18 cellular contexts compared by ENCODE assay signal in the genomic region with DNA sequence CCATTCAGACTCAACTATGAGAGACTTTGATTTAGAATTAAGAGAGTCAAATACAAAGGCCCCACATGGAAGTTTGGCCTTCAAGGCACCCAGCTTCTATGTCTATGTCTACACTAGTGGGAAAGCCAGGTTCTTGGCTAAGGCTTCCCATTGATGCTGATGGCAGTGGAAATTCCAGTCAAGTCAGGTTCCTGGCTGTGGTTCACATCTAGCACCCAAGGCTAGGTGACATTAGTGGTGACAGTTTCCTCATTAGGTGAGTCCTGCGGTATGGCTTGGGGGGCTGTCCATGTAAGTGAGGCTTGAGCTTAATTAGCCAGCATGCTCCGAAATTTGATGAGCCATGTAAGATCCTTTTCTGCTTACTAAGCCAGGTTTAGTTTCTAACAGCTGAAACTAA.
DNase-seq lines count a peak whose midpoint lies in the region; TF ChIP-seq lines count a peak whose summit lies in the region.
"Had no signal": no experiment of that assay in that cellular context is flagged by ENCODE, and none has a peak within 500 bp of the region (broad histone marks: within the 10 kb centered on the region; RNA-seq: fewer than 3 reads in every experiment).

No MANE protein-coding gene starts in this region.

- H2AFZ ChIP-seq in mammary epithelial cell (ENCODE audit: low read depth, low read length), result peak overlapping the region; percentile 18

- POLR2A ChIA-PET in MCF 10A (lab: Yijun Ruan, JAX), result no interaction called here

- 0% methylated on average over 2 of the region's 2 CpGs for WGBS in mammary epithelial cell (ENCODE audit: low coverage, missing lambda C conversion rate)

- peaks cover 13% of the 10 kb centered on the region for H3K4me1 Mint-ChIP-seq in MCF 10A (ENCODE audit: insufficient read depth, unreplicated experiment)
- H3K4me1 Mint-ChIP-seq: B cell had no signal

- CTCF ChIA-PET in MCF 10A (lab: Yijun Ruan, JAX), result interaction anchor here (0.6 kb wide), 1 partner anchor 424 kb away, joined by 4 read pairs; no protein-coding TSS in a partner anchor
- CTCF ChIA-PET in mammary epithelial cell (lab: Charles Lee; ENCODE audit: low non-redundant PET), result no interaction called here

- H3K79me2 ChIP-seq in mammary epithelial cell (ENCODE audit: insufficient read depth, low read length), result no peaks in the 10 kb centered on the region

- DNase-seq in breast epithelium (ENCODE audit: low spot score in 2 of 2) (peak in 1 of 2 donors; percentile 63), MCF 10A (ENCODE audit: unreplicated experiment) (no peak), mammary epithelial cell (no peak), NCI-H1930 (lab: John Stamatoyannopoulos, UW) (no peak), NCI-H2107 (lab: John Stamatoyannopoulos, UW) (no peak)
- DNase-seq: AML-193; Caco-2; Calu3; CD4-positive, alpha-beta T cell; CD8-positive, alpha-beta T cell; DMS79 treated with DMSO at 0.1 percent for 48 hours; GF-D8 had no signal

- BruUV-seq in MCF 10A (replicated peaks; lab: Mats Ljungman, UMichigan) (no TSS peak), mammary epithelial cell (replicated peaks; lab: Mats Ljungman, UMichigan) (no TSS peak)

- H3K4me2 ChIP-seq in mammary epithelial cell (ENCODE audit: insufficient read depth, low read depth, low read length), result peak overlapping the region; percentile 17
- H3K4me2 ChIP-seq: A549 had no signal

- H3K9me3 ChIP-seq in breast epithelium (no peaks in the 10 kb centered on the region), mammary epithelial cell (replicated peaks; ENCODE audit: insufficient read depth, low read length) (no peaks in the 10 kb centered on the region), subcutaneous abdominal adipose tissue (ENCODE audit: control insufficient read depth in 5 of 5, low read length in 5 of 5) (no peaks in the 10 kb centered on the region)
- H3K9me3 ChIP-seq: A549; BLaER1 treated with 17β-estradiol and CSF1 and Interleukin-3, amounts not matched to agents 10 nM and 100 nM; Caco-2 had no signal

- H3K27me3 ChIP-seq in breast epithelium (no peaks in the 10 kb centered on the region), mammary epithelial cell (ENCODE audit: insufficient read depth, low read length) (no peaks in the 10 kb centered on the region), subcutaneous abdominal adipose tissue (ENCODE audit: control insufficient read depth in 5 of 5, insufficient read depth in 4 of 5, low read length in 5 of 5) (no peaks in the 10 kb centered on the region)
- H3K27me3 ChIP-seq: BLaER1 treated with 17β-estradiol and CSF1 and Interleukin-3, amounts not matched to agents 10 nM and 100 nM had no signal

- no peak for TF ChIP-seq CTCF in breast epithelium (IDR thresholded peaks at IDR 0.05)
- no peak for TF ChIP-seq CTCF in MCF 10A (IDR thresholded peaks at IDR 0.05; ENCODE audit: unreplicated experiment)
- TF ChIP-seq CTCF in mammary epithelial cell (conservative IDR thresholded peaks at IDR 0.05 in 1 of 2, IDR thresholded peaks at IDR 0.05 in 1 of 2; ENCODE audit: extremely low read depth in 1 of 2, insufficient read depth in 1 of 2, low read depth in 1 of 2, low read length in 2 of 2), result no peak

- H3K9me3 Mint-ChIP-seq in MCF 10A (ENCODE audit: unreplicated experiment), result peaks cover 7% of the 10 kb centered on the region
- H3K9me3 Mint-ChIP-seq: CD8-positive, alpha-beta T cell had no signal

- in situ Hi-C loops in mammary epithelial cell (cut with MboI; ENCODE audit: low sequenced_read_pairs in 2 of 2), result no loop called here

- no peaks in the 10 kb centered on the region for H4K20me1 ChIP-seq in mammary epithelial cell (ENCODE audit: insufficient read depth, low read length)
- H4K20me1 ChIP-seq: BLaER1 treated with 17β-estradiol and CSF1 and Interleukin-3, amounts not matched to agents 10 nM and 100 nM had no signal

- H3K4me3 Mint-ChIP-seq in MCF 10A (ENCODE audit: unreplicated experiment), result no peak overlapping the region
- H3K4me3 Mint-ChIP-seq: B cell; CD4-positive, alpha-beta T cell; CD8-positive, alpha-beta T cell had no signal

- no peak for TF ChIP-seq POLR2A in breast epithelium (IDR thresholded peaks at IDR 0.05)

- intact Hi-C loops in breast epithelium (cut with DNase I; ENCODE audit: low total_unique reads), result no loop called here
- intact Hi-C loops in MCF 10A (cut with micrococcal nuclease), result no loop called here
- intact Hi-C loops in mammary epithelial cell (cut with micrococcal nuclease), result no loop called here

- H3K36me3 ChIP-seq in breast epithelium (no peaks in the 10 kb centered on the region), mammary epithelial cell (ENCODE audit: insufficient read depth, low read length) (no peaks in the 10 kb centered on the region), subcutaneous abdominal adipose tissue (ENCODE audit: control insufficient read depth in 5 of 5, insufficient read depth in 5 of 5, low read length in 5 of 5) (no peaks in the 10 kb centered on the region)
- H3K36me3 ChIP-seq: BLaER1 treated with 17β-estradiol and CSF1 and Interleukin-3, amounts not matched to agents 10 nM and 100 nM had no signal

- no peaks in the 10 kb centered on the region for H3K36me3 Mint-ChIP-seq in MCF 10A (ENCODE audit: insufficient read depth, unreplicated experiment)
- H3K36me3 Mint-ChIP-seq: CD8-positive, alpha-beta T cell had no signal

- no peak overlapping the region for H3K27ac Mint-ChIP-seq in MCF 10A (ENCODE audit: low read depth, unreplicated experiment)
- H3K27ac Mint-ChIP-seq: B cell; CD4-positive, alpha-beta T cell; CD8-positive, alpha-beta T cell had no signal

- H3K4me1 ChIP-seq in breast epithelium (no peaks in the 10 kb centered on the region), mammary epithelial cell (ENCODE audit: insufficient read depth, low read length) (peaks cover 35% of the 10 kb centered on the region), subcutaneous abdominal adipose tissue (ENCODE audit: control insufficient read depth in 5 of 5, insufficient read depth in 5 of 5, low read length in 5 of 5) (peaks cover 0 to 2% (median 0%) of the 10 kb centered on the region in 5 donors)
- H3K4me1 ChIP-seq: A549, Caco-2 had no signal

- dilution Hi-C loops in mammary epithelial cell (cut with HindIII; ENCODE audit: low sequenced_read_pairs), result no loop called here

- H3K27ac ChIP-seq in breast epithelium (peak overlapping the region; percentile 8 to 33), mammary epithelial cell (ENCODE audit: insufficient read depth, low read depth, low read length) (no peak overlapping the region), subcutaneous abdominal adipose tissue (ENCODE audit: low read depth, low read length) (peak overlapping the region; percentile 9)
- H3K27ac ChIP-seq: 22Rv1, A549, C4-2B had no signal

- no peak overlapping the region for H3K9ac ChIP-seq in mammary epithelial cell (ENCODE audit: insufficient read depth, low read length)
- H3K9ac ChIP-seq in subcutaneous abdominal adipose tissue (ENCODE audit: low read length in 5 of 5), result no peak overlapping the region
- H3K9ac ChIP-seq: BLaER1 treated with 17β-estradiol and CSF1 and Interleukin-3, amounts not matched to agents 10 nM and 100 nM had no signal

- H3K27me3 Mint-ChIP-seq in MCF 10A (ENCODE audit: insufficient read depth, unreplicated experiment), result no peaks in the 10 kb centered on the region
- H3K27me3 Mint-ChIP-seq: B cell; CD4-positive, alpha-beta T cell had no signal

- H3K4me3 ChIP-seq in breast epithelium (no peak overlapping the region), mammary epithelial cell (replicated peaks in 1 of 3; ENCODE audit: insufficient read depth in 1 of 3, low read depth in 2 of 3, low read length in 3 of 3) (no peak overlapping the region), subcutaneous abdominal adipose tissue (ENCODE audit: low read depth in 1 of 5, low read length in 5 of 5) (no peak overlapping the region)
- H3K4me3 ChIP-seq: A549; BLaER1 treated with 17β-estradiol and CSF1 and Interleukin-3, amounts not matched to agents 10 nM and 100 nM had no signal
